Comparison of ENCODE assay signal across 13 cellular contexts in genomic region chr12:12240671-12241345, GRCh38. TPM values are rescaled to one million over a fixed set of nuclear protein-coding genes. Genes with fewer than 3 reads are reported as not detected.
A peak's percentile ranks its signal among the peaks of the same experiment; 100 is the strongest.
DNase-seq lines count a peak whose midpoint lies in the region; ATAC-seq, FAIRE-seq and TF ChIP-seq lines count a peak whose summit lies in the region.
"Had no signal": no experiment of that assay in that cellular context is flagged by ENCODE, and none has a peak within 500 bp of the region (broad histone marks: within the 10 kb centered on the region; RNA-seq: fewer than 3 reads in every experiment).

No MANE protein-coding gene starts in this region.

- peaks cover 4% of the 10 kb centered on the region for H3K4me1 ChIP-seq in suprapubic skin

- no peaks in the 10 kb centered on the region for H3K36me3 ChIP-seq in bronchial epithelial cell (ENCODE audit: control insufficient read depth, insufficient read depth, low read length)
- peaks cover 4% of the 10 kb centered on the region for H3K36me3 ChIP-seq in suprapubic skin
- H3K36me3 ChIP-seq: right lobe of liver had no signal

- FAIRE-seq in bronchial epithelial cell (lab: Jason Lieb, UNC) = no peak

- TF ChIP-seq EP300 in suprapubic skin (IDR thresholded peaks at IDR 0.05) = no peak

- peak overlapping the region; percentile 70 for H3K27ac ChIP-seq in layer of hippocampus (ENCODE audit: low read depth, low read length)
- H3K27ac ChIP-seq in suprapubic skin = peak overlapping the region; percentile 20
- H3K27ac ChIP-seq: right lobe of liver had no signal

- TF ChIP-seq POLR2A in suprapubic skin (IDR thresholded peaks at IDR 0.05) (no peak), erythroblast (IDR thresholded peaks at IDR 0.05; ENCODE audit: low read length) (no peak)

- no peak for ATAC-seq in HG03439 (IDR thresholded peaks at IDR 0.05; ENCODE audit: unreplicated experiment)
- no peak for ATAC-seq in GM21526 (IDR thresholded peaks at IDR 0.05; ENCODE audit: low FRiP score, unreplicated experiment)
- ATAC-seq: activated CD4-positive, CD25-positive, alpha-beta regulatory T cell treated with anti-CD3 and anti-CD28 coated beads, Interleukin-2, amount 50 U/mL, for 24 hours; effector memory CD8-positive, alpha-beta T cell had no signal

- 59% methylated on average over 5 of the region's 5 CpGs for WGBS in suprapubic skin

- H3K27me3 ChIP-seq in bronchial epithelial cell (ENCODE audit: control insufficient read depth, insufficient read depth, low read length) (no peaks in the 10 kb centered on the region), layer of hippocampus (ENCODE audit: control insufficient read depth, insufficient read depth, low read length) (no peaks in the 10 kb centered on the region), suprapubic skin (no peaks in the 10 kb centered on the region)
- H3K27me3 ChIP-seq: right lobe of liver had no signal

- H3K4me3 ChIP-seq in bronchial epithelial cell (ENCODE audit: low read depth, low read length) (no peak overlapping the region), suprapubic skin (no peak overlapping the region)
- H3K4me3 ChIP-seq: right lobe of liver had no signal

- DNase-seq in NCI-H345 (lab: John Stamatoyannopoulos, UW) = peak; percentile 25
- no peak for DNase-seq in NCI-H345 treated with DMSO at 0.1 percent for 48 hours (lab: John Stamatoyannopoulos, UW; ENCODE audit: unreplicated experiment)
- peak; percentile 19 for DNase-seq in bronchial epithelial cell (ENCODE audit: low read depth)
- no peak for DNase-seq in suprapubic skin (ENCODE audit: low spot score in 2 of 2)
- no peak for DNase-seq in erythroblast (lab: John Stamatoyannopoulos, UW)
- DNase-seq: effector memory CD8-positive, alpha-beta T cell; kidney glomerular epithelial cell; NCI-H1436; right lobe of liver had no signal

- TF ChIP-seq CTCF in bronchial epithelial cell (IDR thresholded peaks at IDR 0.05; ENCODE audit: insufficient read depth, low read length, severe bottlenecking) (no peak), suprapubic skin (IDR thresholded peaks at IDR 0.05) (no peak)

- no peaks in the 10 kb centered on the region for H3K9me3 ChIP-seq in suprapubic skin
- H3K9me3 ChIP-seq: right lobe of liver had no signal

RNA-seq across cellular contexts. Expression of gene LRP6, which starts 26.0 kb away (rescaled TPM):
- total RNA-seq in bronchial epithelial cell = 17.6 and 23.0 TPM in 2 replicates
- 10 to 100 TPM; 13.3 to 39.9 (median 33.9) TPM for total RNA-seq in suprapubic skin

Comparison
In these comparisons a context has a peak if more than half of its experiments do, and no peak if none do; other contexts are left out.
1. DNase-seq: peak in NCI-H345 (single experiment) and bronchial epithelial cell (single experiment); none in NCI-H345 treated with DMSO at 0.1 percent for 48 hours (single experiment), suprapubic skin (0 of 2) and erythroblast (0 of 2).